In genomic region chr5:74956278-74956677, GRCh38 we compare ENCODE assay signal across 22 cellular contexts.
DNase-seq lines count a peak whose midpoint lies in the region; ATAC-seq and TF ChIP-seq lines count a peak whose summit lies in the region.
"Had no signal": no experiment of that assay in that cellular context is flagged by ENCODE, and none has a peak within 500 bp of the region (broad histone marks: within the 10 kb centered on the region; RNA-seq: fewer than 3 reads in every experiment).

No MANE protein-coding gene starts in this region.

- H3K4me3 Mint-ChIP-seq in endodermal cell (no peak overlapping the region), progenitor cell of endocrine pancreas (ENCODE audit: low read depth) (no peak overlapping the region)
- H3K4me3 Mint-ChIP-seq: CD4-positive, alpha-beta T cell; GM23338 had no signal

- H3K4me1 Mint-ChIP-seq in endodermal cell (peaks cover 31% of the 10 kb centered on the region), progenitor cell of endocrine pancreas (ENCODE audit: low read depth) (peaks cover 51% of the 10 kb centered on the region)
- H3K4me1 Mint-ChIP-seq: GM23338 had no signal

- 75 to 84% methylated on average over 4 of the region's 4 CpGs for WGBS in endodermal cell (ENCODE audit: insufficient coverage in 1 of 2, insufficient read length in 1 of 2), 2 experiments

- TF ChIP-seq CTCF in RWPE1 (conservative IDR thresholded peaks at IDR 0.05; ENCODE audit: low read depth) = no peak
- no peak for TF ChIP-seq CTCF in endodermal cell (conservative IDR thresholded peaks at IDR 0.05)
- no peak for TF ChIP-seq CTCF in progenitor cell of endocrine pancreas (IDR thresholded peaks at IDR 0.05; ENCODE audit: unreplicated experiment)

- peak overlapping the region; percentile 59 for H3K4me3 ChIP-seq in endodermal cell (ENCODE audit: low read length)
- H3K4me3 ChIP-seq: BLaER1, GM12878, GM23338 had no signal

- POLR2A ChIA-PET in RWPE1 (lab: Yijun Ruan, JAX; ENCODE audit: low non-redundant PET) = no interaction called here

- H3K9me3 Mint-ChIP-seq in endodermal cell (peaks cover 13% of the 10 kb centered on the region), progenitor cell of endocrine pancreas (ENCODE audit: low read depth) (peaks cover 26% of the 10 kb centered on the region)
- H3K9me3 Mint-ChIP-seq: CD4-positive, alpha-beta T cell had no signal

- CTCF ChIA-PET in RWPE1 (lab: Yijun Ruan, JAX) = interaction anchor here (0.9 kb wide), 1 partner anchor 31 kb away, joined by 3 read pairs; no protein-coding TSS in a partner anchor

- no peaks in the 10 kb centered on the region for H3K36me3 ChIP-seq in endodermal cell (ENCODE audit: control insufficient read depth, insufficient read depth, low read length)
- H3K36me3 ChIP-seq: BLaER1 had no signal

- peaks cover 18% of the 10 kb centered on the region for H3K4me1 ChIP-seq in endodermal cell (ENCODE audit: control insufficient read depth, insufficient read depth, low read length)
- H3K4me1 ChIP-seq: BLaER1 had no signal

- ATAC-seq in HG03520 (IDR thresholded peaks at IDR 0.05; ENCODE audit: unreplicated experiment) = no peak
- ATAC-seq: GM12878, GM23338 had no signal

- H3K9ac ChIP-seq in endodermal cell (ENCODE audit: extremely low read depth, low read length, poor library complexity, severe bottlenecking) = no peak overlapping the region
- H3K9ac ChIP-seq: BLaER1, KMS-11 had no signal

- no peaks in the 10 kb centered on the region for H3K27me3 Mint-ChIP-seq in endodermal cell (ENCODE audit: insufficient read depth)
- H3K27me3 Mint-ChIP-seq in progenitor cell of endocrine pancreas = no peaks in the 10 kb centered on the region
- H3K27me3 Mint-ChIP-seq: CD4-positive, alpha-beta T cell had no signal

- H3K27ac ChIP-seq in RWPE1 (no peak overlapping the region), endodermal cell (ENCODE audit: low read depth, low read length) (no peak overlapping the region)
- H3K27ac ChIP-seq: BLaER1, HL-60, KMS-11 had no signal

- no peak overlapping the region for H3K27ac Mint-ChIP-seq in endodermal cell
- peak overlapping the region; percentile 82 for H3K27ac Mint-ChIP-seq in progenitor cell of endocrine pancreas
- H3K27ac Mint-ChIP-seq: CD4-positive, alpha-beta T cell; GM23338 had no signal

- DNase-seq in RWPE1 (ENCODE audit: low spot score) = peak; percentile 83
- DNase-seq in endodermal cell = no peak
- peak; percentile 30 for DNase-seq in kidney tubule cell (ENCODE audit: low spot score)
- no peak for DNase-seq in progenitor cell of endocrine pancreas (ENCODE audit: low spot score, unreplicated experiment)
- no peak for DNase-seq in SW480 (ENCODE audit: low spot score)
- no peak for DNase-seq in stimulated activated CD4-positive, alpha-beta T cell treated with anti-CD3 and anti-CD28 coated beads, Interleukin-2, amount 100 ng/mL, for 48 hours
- no peak for DNase-seq in KG1 (lab: John Stamatoyannopoulos, UW)
- DNase-seq: CD4-positive, alpha-beta T cell; COR-L47; DND-41; HCEC 1CT; NCI-H1105; NCI-H2029 treated with DMSO at 0.1 percent for 48 hours; NCI-H226; NCI-H510A treated with DMSO at 0.1 percent for 48 hours; NCI-H748 treated with DMSO at 0.1 percent for 48 hours had no signal

- peaks cover 19% of the 10 kb centered on the region for H3K9me3 ChIP-seq in endodermal cell (ENCODE audit: control insufficient read depth, low read length)
- H3K9me3 ChIP-seq: BLaER1 had no signal

- H3K36me3 Mint-ChIP-seq in endodermal cell (ENCODE audit: low read depth) = peaks cover 2% of the 10 kb centered on the region
- H3K36me3 Mint-ChIP-seq in progenitor cell of endocrine pancreas (ENCODE audit: insufficient read depth) = peaks cover 11% of the 10 kb centered on the region

- no peaks in the 10 kb centered on the region for H3K27me3 ChIP-seq in endodermal cell (ENCODE audit: control insufficient read depth, insufficient read depth, low read length, poor library complexity, severe bottlenecking)
- H3K27me3 ChIP-seq: BLaER1 had no signal

Comparison
In these comparisons a context has a peak if more than half of its experiments do, and no peak if none do; other contexts are left out.
1. DNase-seq: peak in RWPE1 (single experiment) and kidney tubule cell (single experiment); none in endodermal cell (single experiment), progenitor cell of endocrine pancreas (single experiment), SW480 (single experiment), stimulated activated CD4-positive, alpha-beta T cell treated with anti-CD3 and anti-CD28 coated beads, Interleukin-2, amount 100 ng/mL, for 48 hours (0 of 2) and KG1 (single experiment).